Comparison of ENCODE assay signal across 21 cellular contexts in genomic region chr4:8371251-8371995, GRCh38.
DNase-seq lines count a peak whose midpoint lies in the region; ATAC-seq and TF ChIP-seq lines count a peak whose summit lies in the region.
"Had no signal": no experiment of that assay in that cellular context is flagged by ENCODE, and none has a peak within 500 bp of the region (broad histone marks: within the 10 kb centered on the region; RNA-seq: fewer than 3 reads in every experiment).

No MANE protein-coding gene starts in this region.

- no peaks in the 10 kb centered on the region for H3K36me3 Mint-ChIP-seq in activated CD4-positive, alpha-beta T cell treated with anti-CD3 and anti-CD28 coated beads, Interleukin-2, amount 10 ng/mL, durations not matched to agents 24 days and 14 days (ENCODE audit: low read depth)

- intact Hi-C loops in cardiac septum (cut with DNase I) (no loop called here), aorta (cut with DNase I) (no loop called here)
- intact Hi-C loops in activated CD4-positive, alpha-beta T cell treated with anti-CD3 and anti-CD28 coated beads, Interleukin-2, amount 10 ng/mL, durations not matched to agents 24 days and 14 days (cut with micrococcal nuclease), result no loop called here

- no peak overlapping the region for H3K27ac Mint-ChIP-seq in activated CD4-positive, alpha-beta T cell treated with anti-CD3 and anti-CD28 coated beads, Interleukin-2, amount 10 ng/mL, durations not matched to agents 24 days and 14 days

- H3K27me3 Mint-ChIP-seq in activated CD4-positive, alpha-beta T cell treated with anti-CD3 and anti-CD28 coated beads, Interleukin-2, amount 10 ng/mL, durations not matched to agents 24 days and 14 days, result no peaks in the 10 kb centered on the region

- no peak for TF ChIP-seq CTCF in right atrium auricular region (IDR thresholded peaks at IDR 0.05)
- TF ChIP-seq CTCF in fibroblast of villous mesenchyme (IDR thresholded peaks at IDR 0.05; ENCODE audit: insufficient read depth, low read depth, low read length), result no peak
- no peak for TF ChIP-seq CTCF in osteoblast (IDR thresholded peaks at IDR 0.05; ENCODE audit: extremely low read depth, low read depth, low read length)

- no peaks in the 10 kb centered on the region for H3K4me1 ChIP-seq in right atrium auricular region
- H3K4me1 ChIP-seq in osteoblast (ENCODE audit: insufficient read depth, low read length), result no peaks in the 10 kb centered on the region
- H3K4me1 ChIP-seq in aorta (ENCODE audit: control insufficient read depth in 1 of 2, insufficient read depth in 2 of 2, low read length in 2 of 2), result no peaks in the 10 kb centered on the region
- H3K4me1 ChIP-seq: BE2C had no signal

- no peak for ATAC-seq in aorta (ENCODE audit: low FRiP score)
- ATAC-seq: HCT116 had no signal

- no peaks in the 10 kb centered on the region for H3K9me3 Mint-ChIP-seq in activated CD4-positive, alpha-beta T cell treated with anti-CD3 and anti-CD28 coated beads, Interleukin-2, amount 10 ng/mL, durations not matched to agents 24 days and 14 days

- H3K4me3 Mint-ChIP-seq in activated CD4-positive, alpha-beta T cell treated with anti-CD3 and anti-CD28 coated beads, Interleukin-2, amount 10 ng/mL, durations not matched to agents 24 days and 14 days, result no peak overlapping the region

- no peaks in the 10 kb centered on the region for H3K4me1 Mint-ChIP-seq in activated CD4-positive, alpha-beta T cell treated with anti-CD3 and anti-CD28 coated beads, Interleukin-2, amount 10 ng/mL, durations not matched to agents 24 days and 14 days

- H2AFZ ChIP-seq in osteoblast (ENCODE audit: low read length), result no peak overlapping the region
- H2AFZ ChIP-seq: GM23248 had no signal

- H3K27ac ChIP-seq in right atrium auricular region, result peak overlapping the region in 1 of 2 donors; percentile 60
- no peak overlapping the region for H3K27ac ChIP-seq in osteoblast (ENCODE audit: low read depth, low read length)
- H3K27ac ChIP-seq in aorta (ENCODE audit: low read depth in 1 of 2, low read length in 2 of 2), result no peak overlapping the region
- H3K27ac ChIP-seq: 22Rv1, GM23248, HL-60, SJCRH30 had no signal

- H3K4me2 ChIP-seq in osteoblast (ENCODE audit: insufficient read depth, low read length), result no peak overlapping the region

- H3K27me3 ChIP-seq in right atrium auricular region (no peaks in the 10 kb centered on the region), osteoblast (ENCODE audit: insufficient read depth, low read length) (no peaks in the 10 kb centered on the region), aorta (ENCODE audit: control insufficient read depth in 1 of 2, insufficient read depth in 2 of 2, low read length in 1 of 2) (no peaks in the 10 kb centered on the region)
- H3K27me3 ChIP-seq: BE2C, SJCRH30 had no signal

- H3K9me3 ChIP-seq in right atrium auricular region (no peaks in the 10 kb centered on the region), osteoblast (ENCODE audit: low read depth, low read length) (no peaks in the 10 kb centered on the region), aorta (ENCODE audit: control insufficient read depth, low read length) (no peaks in the 10 kb centered on the region)
- H3K9me3 ChIP-seq: BE2C, SJCRH30 had no signal

- no peaks in the 10 kb centered on the region for H4K20me1 ChIP-seq in osteoblast (ENCODE audit: insufficient read depth, low read length)

- H3K79me2 ChIP-seq in osteoblast (ENCODE audit: insufficient read depth, low read length), result no peaks in the 10 kb centered on the region

- DNase-seq in cardiac septum (ENCODE audit: low spot score), result peak; percentile 69
- no peak for DNase-seq in right atrium auricular region (ENCODE audit: low spot score)
- DNase-seq in fibroblast of villous mesenchyme (ENCODE audit: low read depth), result peak; percentile 23
- peak; percentile 57 for DNase-seq in osteoblast (ENCODE audit: insufficient read length, low spot score, missing footprints)
- DNase-seq in aorta, result peak; percentile 31 to 64
- no peak for DNase-seq in HuH-7.5 (ENCODE audit: low spot score)
- DNase-seq in activated CD4-positive, alpha-beta T cell treated with anti-CD3 and anti-CD28 coated beads, Interleukin-2, amount 10 ng/mL, durations not matched to agents 24 days and 14 days, result no peak
- DNase-seq in NCI-H69 (lab: John Stamatoyannopoulos, UW), result no peak
- DNase-seq: BE2C, DND-41, GF-D8, GM23248, MV-4-11, NCI-H187 treated with DMSO at 0.1 percent for 48 hours, NCI-H345, NCI-H526 treated with DMSO at 0.1 percent for 48 hours, RPMI8226, SJCRH30 had no signal

- H3K36me3 ChIP-seq in right atrium auricular region, result peaks cover 37% of the 10 kb centered on the region
- no peaks in the 10 kb centered on the region for H3K36me3 ChIP-seq in osteoblast (ENCODE audit: insufficient read depth, low read length)
- no peaks in the 10 kb centered on the region for H3K36me3 ChIP-seq in aorta (ENCODE audit: control insufficient read depth in 1 of 2, insufficient read depth in 2 of 2, low read length in 1 of 2)
- H3K36me3 ChIP-seq: BE2C had no signal

- 89 to 91% methylated on average over 26 of the region's 26 CpGs for whole genome bisulfite sequencing in aorta, 2 donors

- H3K4me3 ChIP-seq in right atrium auricular region, result no peak overlapping the region
- no peak overlapping the region for H3K4me3 ChIP-seq in fibroblast of villous mesenchyme (ENCODE audit: low read depth, low read length)
- H3K4me3 ChIP-seq in osteoblast (ENCODE audit: insufficient read depth, low read length), result no peak overlapping the region
- no peak overlapping the region for H3K4me3 ChIP-seq in aorta (ENCODE audit: low read length in 2 of 2)
- H3K4me3 ChIP-seq: GM23248, SJCRH30 had no signal

Comparison
In these comparisons a context has a peak if more than half of its experiments do, and no peak if none do; other contexts are left out.
1. DNase-seq: peak in cardiac septum (single experiment), fibroblast of villous mesenchyme (single experiment), osteoblast (single experiment) and aorta (2 of 2); none in right atrium auricular region (single experiment), HuH-7.5 (single experiment), activated CD4-positive, alpha-beta T cell treated with anti-CD3 and anti-CD28 coated beads, Interleukin-2, amount 10 ng/mL, durations not matched to agents 24 days and 14 days (single experiment) and NCI-H69 (single experiment).